ENCODE assay signal across 8 cellular contexts in genomic region chr22:39501644-39502108, GRCh38. TPM values are rescaled to one million over a fixed set of nuclear protein-coding genes. Genes with fewer than 3 reads are reported as not detected.
DNase-seq lines count a peak whose midpoint lies in the region; ATAC-seq and TF ChIP-seq lines count a peak whose summit lies in the region.

No MANE protein-coding gene starts in this region.

- no peak for TF ChIP-seq CTCF in AG04450 (IDR thresholded peaks at IDR 0.05; ENCODE audit: low read depth, low read length)
- no peak for TF ChIP-seq CTCF in MCF 10A (IDR thresholded peaks at IDR 0.05; ENCODE audit: unreplicated experiment)

- peak; percentile 24 for ATAC-seq in HG03159 (IDR thresholded peaks at IDR 0.05; ENCODE audit: unreplicated experiment)
- no peak for ATAC-seq in GM21717 (IDR thresholded peaks at IDR 0.05; ENCODE audit: unreplicated experiment)

- DNase-seq in AG04450 (ENCODE audit: low read depth, low spot score) (no peak), MCF 10A (ENCODE audit: unreplicated experiment) (no peak), DMS53 treated with DMSO at 0.1 percent for 48 hours (lab: John Stamatoyannopoulos, UW; ENCODE audit: unreplicated experiment) (no peak), NCI-H1436 treated with DMSO at 0.1 percent for 48 hours (lab: John Stamatoyannopoulos, UW) (no peak), ACHN (no peak)

- CTCF ChIA-PET in AG04450 (lab: Charles Lee) = interaction anchor here (0.5 to 2.0 kb wide), 5 partner anchors 8 to 158 kb away, joined by 3 to 7 read pairs (median 5); no protein-coding TSS in a partner anchor
- CTCF ChIA-PET in MCF 10A (lab: Yijun Ruan, JAX) = interaction anchor here (0.6 to 2.0 kb wide), 9 partner anchors 8 to 820 kb away, joined by 3 to 8 read pairs (median 4); partner anchors contain the start of gene TOMM22

- in situ Hi-C loops in ACHN (cut with HindIII; ENCODE audit: low pct_ligation_motif_present, low pct_unique_long_range_greater_than_20kb, low sequenced_read_pairs) = no loop called here

- no peaks in the 10 kb centered on the region for H3K9me3 ChIP-seq in AG04450 (ENCODE audit: control insufficient read depth, insufficient read depth, low read length)
- no peaks in the 10 kb centered on the region for H3K9me3 ChIP-seq in mucosa of stomach (ENCODE audit: control insufficient read depth, low read length)

- intact Hi-C loops in MCF 10A (cut with micrococcal nuclease) = loop anchor here (2.0 kb wide), 1 partner anchor 19 kb away; the partner anchor contains the start of gene ATF4

- H3K9me3 Mint-ChIP-seq in MCF 10A (ENCODE audit: unreplicated experiment) = no peaks in the 10 kb centered on the region

- H3K9ac ChIP-seq in mucosa of stomach (ENCODE audit: low read length) = peak overlapping the region; percentile 81

- no peaks in the 10 kb centered on the region for H3K36me3 ChIP-seq in mucosa of stomach (ENCODE audit: control insufficient read depth, insufficient read depth, low read length)

- BruUV-seq in MCF 10A (replicated peaks; lab: Mats Ljungman, UMichigan) = no TSS peak

- peaks cover 24% of the 10 kb centered on the region for H3K4me1 Mint-ChIP-seq in MCF 10A (ENCODE audit: insufficient read depth, unreplicated experiment)

- POLR2A ChIA-PET in AG04450 (lab: Yijun Ruan, JAX) (interaction anchor here (0.6 to 2.0 kb wide), 9 partner anchors 8 to 182 kb away, joined by 3 to 39 read pairs (median 5); partner anchors contain the start of genes ATF4, RPL3 and TAB1), MCF 10A (lab: Yijun Ruan, JAX) (interaction anchor here (0.6 to 4.3 kb wide), 22 partner anchors 11 to 1041 kb away, joined by 3 to 58 read pairs (median 5); partner anchors contain the start of genes ATF4, RPL3, RPS19BP1 and TNRC6B)

- H3K4me3 Mint-ChIP-seq in MCF 10A (ENCODE audit: unreplicated experiment) = peak overlapping the region; percentile 79

- H3K4me3 ChIP-seq in AG04450 (ENCODE audit: low read depth, low read length) (peak overlapping the region; percentile 77), mucosa of stomach (ENCODE audit: low read length) (peak overlapping the region; percentile 82)

- peak overlapping the region; percentile 53 for H3K27ac Mint-ChIP-seq in MCF 10A (ENCODE audit: low read depth, unreplicated experiment)

- H3K27me3 Mint-ChIP-seq in MCF 10A (ENCODE audit: insufficient read depth, unreplicated experiment) = no peaks in the 10 kb centered on the region

- H3K4me1 ChIP-seq in mucosa of stomach (ENCODE audit: control insufficient read depth, insufficient read depth, low read length) = peaks cover 29% of the 10 kb centered on the region

- H3K27ac ChIP-seq in AG04450 (ENCODE audit: low read depth, low read length) = no peak overlapping the region

- peaks cover 29% of the 10 kb centered on the region for H3K36me3 Mint-ChIP-seq in MCF 10A (ENCODE audit: insufficient read depth, unreplicated experiment)

- H3K27me3 ChIP-seq in AG04450 (ENCODE audit: control insufficient read depth, insufficient read depth, low read length) = no peaks in the 10 kb centered on the region
- no peaks in the 10 kb centered on the region for H3K27me3 ChIP-seq in mucosa of stomach (ENCODE audit: control insufficient read depth, insufficient read depth, low read length)

RNA-seq across cellular contexts. Expression of gene MIEF1, which starts 0.4 kb away (rescaled TPM):
- 18.9 and 19.2 TPM in 2 replicates for polyA plus RNA-seq in AG04450 (2011; rRNA removed)
- polyA minus RNA-seq in AG04450 (2011; rRNA and poly(A)+ RNA removed) = 22.3 and 24.3 TPM in 2 replicates
- 37.0 and 40.2 TPM in 2 replicates for total RNA-seq in MCF 10A (2022)

RNA-seq across cellular contexts. Expression of gene ATF4, which starts 18.7 kb away (rescaled TPM):
- 844 and 936 TPM in 2 replicates for polyA plus RNA-seq in AG04450 (2011; rRNA removed)
- polyA minus RNA-seq in AG04450 (2011; rRNA and poly(A)+ RNA removed) = 241 and 243 TPM in 2 replicates
- total RNA-seq in MCF 10A (2022) = 717 and 764 TPM in 2 replicates

RNA-seq across cellular contexts. Expression of gene RPS19BP1, which starts 30.9 kb away (rescaled TPM):
- 50.8 and 53.0 TPM in 2 replicates for polyA plus RNA-seq in AG04450 (2011; rRNA removed)
- 7.3 and 9.3 TPM in 2 replicates for polyA minus RNA-seq in AG04450 (2011; rRNA and poly(A)+ RNA removed)
- 104 and 106 TPM in 2 replicates for total RNA-seq in MCF 10A (2022)

RNA-seq across cellular contexts. Expression of gene MGAT3, which starts 44.9 kb away (rescaled TPM):
- 0.10 and 0.15 TPM in 2 replicates for polyA plus RNA-seq in AG04450 (2011; rRNA removed)
- polyA minus RNA-seq in AG04450 (2011; rRNA and poly(A)+ RNA removed) = 0.22 and 0.28 TPM in 2 replicates
- total RNA-seq in MCF 10A (2022) = not detected in 2 replicates
